ENCODE assay signal across 2 cellular contexts in genomic region chr1:176949033-176949662, GRCh38.
A peak's percentile ranks its signal among the peaks of the same experiment; 100 is the strongest.
TF ChIP-seq lines count a peak whose summit lies in the region.

No MANE protein-coding gene starts in this region.

TF ChIP-seq in H1, 55 proteins besides CTCF, POLR2A, EP300 and RAD21 (continued from another document):
- TF ChIP-seq E2F6 (IDR thresholded peaks at IDR 0.05): peak; percentile 32; the same call in 1 of the 2 replicates
- 0 out of 2 replicates have a peak, but pooled peaks have one; percentile 25 for TF ChIP-seq EGR1 (IDR thresholded peaks at IDR 0.05; ENCODE audit: borderline replicate concordance, low read depth, low read length)
- 0 out of 2 replicates have a peak, but pooled peaks have one; percentile 18 for TF ChIP-seq ATF3 (IDR thresholded peaks at IDR 0.05; ENCODE audit: insufficient read depth, low read depth, low read length)
- TF ChIP-seq, protein P1, sequence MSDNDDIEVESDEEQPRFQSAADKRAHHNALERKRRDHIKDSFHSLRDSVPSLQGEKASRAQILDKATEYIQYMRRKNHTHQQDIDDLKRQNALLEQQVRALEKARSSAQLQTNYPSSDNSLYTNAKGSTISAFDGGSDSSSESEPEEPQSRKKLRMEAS (IDR thresholded peaks at IDR 0.05): peak; percentile 86

TF ChIP-seq in neural cell, 6 proteins besides CTCF, POLR2A, EP300 and RAD21 (continued from another document):
- TF ChIP-seq REST (IDR thresholded peaks at IDR 0.05; ENCODE audit: borderline replicate concordance): no peak
